Comparison of ENCODE assay signal across 24 cellular contexts in the genomic region with DNA sequence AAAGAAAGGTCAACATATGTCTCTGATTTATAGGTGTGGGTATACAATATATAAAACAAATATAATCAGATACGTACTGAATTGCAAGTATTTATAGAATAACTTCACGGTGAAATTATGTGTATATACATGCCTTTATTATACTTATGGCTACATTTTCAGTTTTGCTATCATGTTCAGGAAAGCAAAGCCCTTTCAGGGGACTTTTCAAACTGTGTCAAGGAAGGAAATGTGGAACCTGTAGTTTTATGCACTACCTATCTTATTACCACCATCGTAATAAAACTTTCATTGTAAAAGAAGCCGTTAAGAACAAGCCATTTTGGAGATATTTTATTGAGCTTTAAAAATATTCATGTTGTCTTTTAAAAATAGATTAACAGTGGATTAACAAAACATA.
A peak's percentile ranks its signal among the peaks of the same experiment; 100 is the strongest.
DNase-seq lines count a peak whose midpoint lies in the region; ATAC-seq and TF ChIP-seq lines count a peak whose summit lies in the region.
"Had no signal": no experiment of that assay in that cellular context is flagged by ENCODE, and none has a peak within 500 bp of the region (broad histone marks: within the 10 kb centered on the region; RNA-seq: fewer than 3 reads in every experiment).

No MANE protein-coding gene starts in this region.

- H3K4me3 ChIP-seq in Loucy (ENCODE audit: low read length, poor library complexity, severe bottlenecking): peak overlapping the region; percentile 55
- H3K4me3 ChIP-seq in mucosa of descending colon: no peak overlapping the region
- H3K4me3 ChIP-seq: BLaER1, GM12878 had no signal

- no peaks in the 10 kb centered on the region for H3K9me3 Mint-ChIP-seq in activated T-helper 2 cell treated with anti-CD3 and anti-CD28 coated beads, Interferon-gamma antibody, Interleukin-2, Interleukin-4, amounts not matched to agents 10 μg/mL and 5 μg/mL and 100 μg/mL, durations not matched to agents 14 hours and 24 hours and 36 hours
- H3K9me3 Mint-ChIP-seq: CD14-positive monocyte; CD4-positive, alpha-beta memory T cell; CD4-positive, CD25-positive, alpha-beta regulatory T cell; CD8-positive, alpha-beta memory T cell had no signal

- H3K79me2 ChIP-seq in Loucy (ENCODE audit: insufficient read depth, low read length): no peaks in the 10 kb centered on the region

- TF ChIP-seq CTCF in Loucy (conservative IDR thresholded peaks at IDR 0.05; ENCODE audit: low read length): no peak
- no peak for TF ChIP-seq CTCF in mucosa of descending colon (IDR thresholded peaks at IDR 0.05)

- DNase-seq in left colon (no peak), mucosa of descending colon (no peak)
- no peak for DNase-seq in activated T-helper 2 cell treated with anti-CD3 and anti-CD28 coated beads, Interferon-gamma antibody, Interleukin-2, Interleukin-4, amounts not matched to agents 10 μg/mL and 5 μg/mL and 100 μg/mL, durations not matched to agents 14 hours and 24 hours and 36 hours (ENCODE audit: low spot score)
- DNase-seq in activated T-cell treated with anti-CD3 and anti-CD28 coated beads, Interleukin-2, amount 50 U/mL, for 1 hour: no peak
- DNase-seq: 8988T; ACHN; BE2C; C1 segment of cervical spinal cord; CD4-positive, alpha-beta memory T cell; CD4-positive, CD25-positive, alpha-beta regulatory T cell; CD8-positive, alpha-beta memory T cell; COR-L47; DMS 273 treated with DMSO at 0.1 percent for 48 hours; DMS153; DMS53; DMS79; DND-41; EL; GDM1 had no signal

- peak; percentile 65 for ATAC-seq in left colon
- ATAC-seq in mucosa of descending colon: peak; percentile 60
- no peak for ATAC-seq in HG02981 (IDR thresholded peaks at IDR 0.05; ENCODE audit: unreplicated experiment)
- ATAC-seq: GM12878 had no signal

- H3K36me3 ChIP-seq in Loucy (ENCODE audit: insufficient read depth, low read length): no peaks in the 10 kb centered on the region
- H3K36me3 ChIP-seq in mucosa of descending colon (ENCODE audit: low read depth): no peaks in the 10 kb centered on the region
- H3K36me3 ChIP-seq: BE2C, BLaER1 had no signal

- peak overlapping the region; percentile 67 for H3K4me2 ChIP-seq in Loucy (ENCODE audit: low read depth, low read length, poor library complexity, severe bottlenecking)
- H3K4me2 ChIP-seq: BLaER1 had no signal

- H3K9me2 ChIP-seq in Loucy (replicated peaks; ENCODE audit: low read depth, low read length): no peaks in the 10 kb centered on the region

- no peaks in the 10 kb centered on the region for H4K20me1 ChIP-seq in Loucy (ENCODE audit: insufficient read depth, low read length, poor library complexity, severe bottlenecking)
- H4K20me1 ChIP-seq: BLaER1 had no signal

- no peak overlapping the region for H2AFZ ChIP-seq in Loucy (ENCODE audit: low read length)

- H3K4me1 Mint-ChIP-seq in activated T-helper 2 cell treated with anti-CD3 and anti-CD28 coated beads, Interferon-gamma antibody, Interleukin-2, Interleukin-4, amounts not matched to agents 10 μg/mL and 5 μg/mL and 100 μg/mL, durations not matched to agents 14 hours and 24 hours and 36 hours (ENCODE audit: low read depth): peaks cover 3% of the 10 kb centered on the region
- H3K4me1 Mint-ChIP-seq: CD14-positive monocyte; CD4-positive, alpha-beta memory T cell; CD4-positive, CD25-positive, alpha-beta regulatory T cell had no signal

- no peak overlapping the region for H3K27ac Mint-ChIP-seq in activated T-helper 2 cell treated with anti-CD3 and anti-CD28 coated beads, Interferon-gamma antibody, Interleukin-2, Interleukin-4, amounts not matched to agents 10 μg/mL and 5 μg/mL and 100 μg/mL, durations not matched to agents 14 hours and 24 hours and 36 hours
- H3K27ac Mint-ChIP-seq: CD14-positive monocyte; CD4-positive, alpha-beta memory T cell; CD4-positive, CD25-positive, alpha-beta regulatory T cell; CD8-positive, alpha-beta memory T cell had no signal

- peak overlapping the region; percentile 43 for H3K9ac ChIP-seq in Loucy (ENCODE audit: low read depth, low read length, poor library complexity, severe bottlenecking)
- H3K9ac ChIP-seq: BLaER1 had no signal

- no peaks in the 10 kb centered on the region for H3K36me3 Mint-ChIP-seq in activated T-helper 2 cell treated with anti-CD3 and anti-CD28 coated beads, Interferon-gamma antibody, Interleukin-2, Interleukin-4, amounts not matched to agents 10 μg/mL and 5 μg/mL and 100 μg/mL, durations not matched to agents 14 hours and 24 hours and 36 hours (ENCODE audit: low read depth)
- H3K36me3 Mint-ChIP-seq: CD14-positive monocyte; CD4-positive, alpha-beta memory T cell; CD4-positive, CD25-positive, alpha-beta regulatory T cell had no signal

- H3K4me1 ChIP-seq in Loucy (ENCODE audit: insufficient read depth, low read length, poor library complexity, severe bottlenecking) (peaks cover 55% of the 10 kb centered on the region), mucosa of descending colon (ENCODE audit: low read depth) (no peaks in the 10 kb centered on the region)
- H3K4me1 ChIP-seq: BLaER1 had no signal

- intact Hi-C loops in left colon (cut with DNase I, micrococcal nuclease) (no loop called here), mucosa of descending colon (cut with DNase I, micrococcal nuclease) (no loop called here)
- intact Hi-C loops in activated T-helper 2 cell treated with anti-CD3 and anti-CD28 coated beads, Interferon-gamma antibody, Interleukin-2, Interleukin-4, amounts not matched to agents 10 μg/mL and 5 μg/mL and 100 μg/mL, durations not matched to agents 14 hours and 24 hours and 36 hours (cut with micrococcal nuclease): no loop called here

- H3K27me3 ChIP-seq in Loucy (ENCODE audit: insufficient read depth, low read length, poor library complexity, severe bottlenecking): no peaks in the 10 kb centered on the region
- H3K27me3 ChIP-seq: BE2C, BLaER1 had no signal

- H3K4me3 Mint-ChIP-seq in activated T-helper 2 cell treated with anti-CD3 and anti-CD28 coated beads, Interferon-gamma antibody, Interleukin-2, Interleukin-4, amounts not matched to agents 10 μg/mL and 5 μg/mL and 100 μg/mL, durations not matched to agents 14 hours and 24 hours and 36 hours (ENCODE audit: low read depth): no peak overlapping the region
- H3K4me3 Mint-ChIP-seq: CD14-positive monocyte; CD4-positive, alpha-beta memory T cell; CD4-positive, CD25-positive, alpha-beta regulatory T cell; CD8-positive, alpha-beta memory T cell had no signal

- peaks cover 11% of the 10 kb centered on the region; the same call in 1 of the 2 replicates for H3F3A ChIP-seq in Loucy (ENCODE audit: low read depth)

- H3K9me3 ChIP-seq in Loucy (ENCODE audit: insufficient read depth, low read depth, low read length): no peaks in the 10 kb centered on the region
- no peaks in the 10 kb centered on the region for H3K9me3 ChIP-seq in mucosa of descending colon
- H3K9me3 ChIP-seq: BE2C, BLaER1 had no signal

- peaks cover 1% of the 10 kb centered on the region for H3K27me3 Mint-ChIP-seq in activated T-helper 2 cell treated with anti-CD3 and anti-CD28 coated beads, Interferon-gamma antibody, Interleukin-2, Interleukin-4, amounts not matched to agents 10 μg/mL and 5 μg/mL and 100 μg/mL, durations not matched to agents 14 hours and 24 hours and 36 hours (ENCODE audit: low read depth)
- H3K27me3 Mint-ChIP-seq: CD4-positive, alpha-beta memory T cell; CD4-positive, CD25-positive, alpha-beta regulatory T cell; CD8-positive, alpha-beta memory T cell had no signal
